37 cellular contexts compared by ENCODE assay signal in genomic region chr20:23856736-23857135, GRCh38. TPM values are rescaled to one million over a fixed set of nuclear protein-coding genes. Genes with fewer than 3 reads are reported as not detected.
"Had no signal": no experiment of that assay in that cellular context is flagged by ENCODE, and none has a peak within 500 bp of the region (broad histone marks: within the 10 kb centered on the region; RNA-seq: fewer than 3 reads in every experiment).

No MANE protein-coding gene starts in this region.

- H3K9ac ChIP-seq: neural progenitor cell had no signal

- FAIRE-seq: colon, islet of Langerhans had no signal

- H3K36me3 ChIP-seq: esophagus muscularis mucosa, heart right ventricle, neural progenitor cell, prostate gland, right atrium auricular region, tibial artery had no signal

- H3K27me3 ChIP-seq: esophagus muscularis mucosa, neural progenitor cell, right atrium auricular region, testis, tibial artery had no signal

- H3K4me1 ChIP-seq: heart right ventricle, prostate gland, right atrium auricular region, testis, tibial artery had no signal

- DNase-seq: cerebellar nuclear complex; dorsolateral prefrontal cortex; effector CD4-positive, alpha-beta T cell; foreskin melanocyte; glutamatergic neuron; heart right ventricle; hippocampal formation; mesendoderm; midbrain; naive thymus-derived CD4-positive, alpha-beta T cell; nucleus accumbens; stimulated activated CD4-positive, alpha-beta T cell treated with anti-CD3 and anti-CD28 coated beads, Interleukin-12 subunit alpha, Interleukin-12 subunit beta, amount 100 ng/mL, for 4 hours; stimulated activated CD4-positive, alpha-beta T cell treated with anti-CD3 and anti-CD28 coated beads, Interleukin-1b, Interleukin-23, amount 100 ng/mL, for 48 hours; stimulated activated CD4-positive, alpha-beta T cell treated with anti-CD3 and anti-CD28 coated beads, Interleukin-4, amount 100 ng/mL, for 24 hours; stimulated activated naive CD8-positive, alpha-beta T cell treated with anti-CD3 and anti-CD28 coated beads, Interleukin-15, Interleukin-2, amounts not matched to agents 100 U/mL and 50 U/mL, for 24 hours; substantia nigra; testis; tibial artery had no signal

- H3K4me3 Mint-ChIP-seq: naive thymus-derived CD4-positive, alpha-beta T cell; nephron; neural progenitor cell; stimulated activated effector memory CD8-positive, alpha-beta T cell treated with anti-CD3 and anti-CD28 coated beads, Interleukin-12 subunit alpha, Interleukin-12 subunit beta, amount 100 ng/mL, for 72 hours; type B pancreatic cell had no signal

- H3K9me3 Mint-ChIP-seq: naive thymus-derived CD4-positive, alpha-beta T cell; nephron; neural progenitor cell; stimulated activated effector memory CD8-positive, alpha-beta T cell treated with anti-CD3 and anti-CD28 coated beads, Interleukin-12 subunit alpha, Interleukin-12 subunit beta, amount 100 ng/mL, for 72 hours; type B pancreatic cell had no signal

- H3K4me3 ChIP-seq: dorsolateral prefrontal cortex, esophagus muscularis mucosa, heart right ventricle, lung, neural progenitor cell, prostate gland, right atrium auricular region, smooth muscle cell, testis, tibial artery had no signal

- H3K4me1 Mint-ChIP-seq: naive thymus-derived CD4-positive, alpha-beta T cell; stimulated activated effector memory CD8-positive, alpha-beta T cell treated with anti-CD3 and anti-CD28 coated beads, Interleukin-12 subunit alpha, Interleukin-12 subunit beta, amount 100 ng/mL, for 72 hours had no signal

- ATAC-seq: left lobe of liver; naive thymus-derived CD4-positive, alpha-beta T cell; sciatic nerve; stimulated activated effector memory CD8-positive, alpha-beta T cell treated with anti-CD3 and anti-CD28 coated beads, Interleukin-12 subunit alpha, Interleukin-12 subunit beta, amount 100 ng/mL, for 72 hours; stimulated activated naive CD8-positive, alpha-beta T cell treated with anti-CD3 and anti-CD28 coated beads, Interleukin-15, Interleukin-2, amounts not matched to agents 100 U/mL and 50 U/mL, for 24 hours had no signal

- H3K27ac ChIP-seq: dorsolateral prefrontal cortex, esophagus muscularis mucosa, heart right ventricle, neural progenitor cell, prostate gland, right atrium auricular region, testis, tibial artery had no signal

- H3K4me2 ChIP-seq: neural progenitor cell, smooth muscle cell had no signal

- H3K9me3 ChIP-seq: esophagus muscularis mucosa, heart right ventricle, prostate gland, right atrium auricular region, testis, tibial artery had no signal

- H3K27ac Mint-ChIP-seq: naive thymus-derived CD4-positive, alpha-beta T cell; nephron; stimulated activated effector memory CD8-positive, alpha-beta T cell treated with anti-CD3 and anti-CD28 coated beads, Interleukin-12 subunit alpha, Interleukin-12 subunit beta, amount 100 ng/mL, for 72 hours; type B pancreatic cell had no signal

- H3K36me3 Mint-ChIP-seq: naive thymus-derived CD4-positive, alpha-beta T cell; neural progenitor cell; stimulated activated effector memory CD8-positive, alpha-beta T cell treated with anti-CD3 and anti-CD28 coated beads, Interleukin-12 subunit alpha, Interleukin-12 subunit beta, amount 100 ng/mL, for 72 hours; type B pancreatic cell had no signal

RNA-seq across cellular contexts. Expression of gene CST5, which starts 22.8 kb away (rescaled TPM):
- total RNA-seq: dorsolateral prefrontal cortex; epithelial cell of proximal tubule; fibroblast of lung; heart right ventricle; left lobe of liver; liver; mucosa of gallbladder; naive thymus-derived CD4-positive, alpha-beta T cell; osteocyte; prostate gland; right atrium auricular region; sciatic nerve; smooth muscle cell; testis; urinary bladder had no signal
- polyA plus RNA-seq: fibroblast of lung; heart right ventricle; liver; naive thymus-derived CD4-positive, alpha-beta T cell; smooth muscle cell; urinary bladder had no signal

RNA-seq across cellular contexts. Expression of gene CST2, which starts 30.2 kb away (rescaled TPM):
- total RNA-seq: dorsolateral prefrontal cortex; epithelial cell of proximal tubule; fibroblast of lung; left lobe of liver; liver; mucosa of gallbladder; naive thymus-derived CD4-positive, alpha-beta T cell; osteocyte; prostate gland; right atrium auricular region; sciatic nerve; smooth muscle cell; testis; urinary bladder had no signal
- polyA plus RNA-seq: heart right ventricle; liver; naive thymus-derived CD4-positive, alpha-beta T cell; urinary bladder had no signal
